Comparison of ENCODE assay signal across 9 cellular contexts in the genomic region with DNA sequence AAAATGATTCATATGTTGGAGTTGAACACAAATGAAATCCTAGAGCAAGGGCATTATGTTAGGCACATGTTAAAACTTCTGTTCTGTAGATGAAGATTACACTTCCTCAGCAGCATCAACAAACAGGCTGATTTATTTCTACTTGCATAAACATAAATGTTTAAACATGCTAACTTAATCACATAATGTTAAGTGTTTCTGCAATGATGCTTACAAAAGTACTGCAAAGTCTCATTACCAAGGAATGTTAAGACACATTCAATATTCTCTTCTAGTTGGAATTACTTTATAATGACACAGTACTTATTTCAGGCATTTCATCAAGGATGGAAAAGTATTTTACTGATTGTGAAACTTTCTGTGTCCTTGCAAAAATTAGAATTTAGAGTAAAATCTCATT.
"Had no signal": no experiment of that assay in that cellular context is flagged by ENCODE, and none has a peak within 500 bp of the region (broad histone marks: within the 10 kb centered on the region; RNA-seq: fewer than 3 reads in every experiment).

No MANE protein-coding gene starts in this region.

- H3K27me3 Mint-ChIP-seq: IgD-negative memory B cell had no signal

- ATAC-seq: HCT116, HepG2 had no signal

- H3K4me1 ChIP-seq: HAP-1 had no signal

- H3K9me3 ChIP-seq: HAP-1 had no signal

- H3K4me3 ChIP-seq: GM23248, HAP-1 had no signal

- H3K36me3 ChIP-seq: HAP-1 had no signal

- H3K27ac ChIP-seq: GM23248 had no signal

- H3K4me1 Mint-ChIP-seq: IgD-negative memory B cell had no signal

- H3K4me3 Mint-ChIP-seq: HFFc6, IgD-negative memory B cell had no signal

- H3K9ac ChIP-seq: GM23248 had no signal

- H3K36me3 Mint-ChIP-seq: IgD-negative memory B cell had no signal

- DNase-seq: GM23248, GOT3, H7, HFFc6, KG1 had no signal

- H3K27ac Mint-ChIP-seq: HFFc6, IgD-negative memory B cell had no signal

- H2AFZ ChIP-seq: GM23248 had no signal
